In the genomic region with DNA sequence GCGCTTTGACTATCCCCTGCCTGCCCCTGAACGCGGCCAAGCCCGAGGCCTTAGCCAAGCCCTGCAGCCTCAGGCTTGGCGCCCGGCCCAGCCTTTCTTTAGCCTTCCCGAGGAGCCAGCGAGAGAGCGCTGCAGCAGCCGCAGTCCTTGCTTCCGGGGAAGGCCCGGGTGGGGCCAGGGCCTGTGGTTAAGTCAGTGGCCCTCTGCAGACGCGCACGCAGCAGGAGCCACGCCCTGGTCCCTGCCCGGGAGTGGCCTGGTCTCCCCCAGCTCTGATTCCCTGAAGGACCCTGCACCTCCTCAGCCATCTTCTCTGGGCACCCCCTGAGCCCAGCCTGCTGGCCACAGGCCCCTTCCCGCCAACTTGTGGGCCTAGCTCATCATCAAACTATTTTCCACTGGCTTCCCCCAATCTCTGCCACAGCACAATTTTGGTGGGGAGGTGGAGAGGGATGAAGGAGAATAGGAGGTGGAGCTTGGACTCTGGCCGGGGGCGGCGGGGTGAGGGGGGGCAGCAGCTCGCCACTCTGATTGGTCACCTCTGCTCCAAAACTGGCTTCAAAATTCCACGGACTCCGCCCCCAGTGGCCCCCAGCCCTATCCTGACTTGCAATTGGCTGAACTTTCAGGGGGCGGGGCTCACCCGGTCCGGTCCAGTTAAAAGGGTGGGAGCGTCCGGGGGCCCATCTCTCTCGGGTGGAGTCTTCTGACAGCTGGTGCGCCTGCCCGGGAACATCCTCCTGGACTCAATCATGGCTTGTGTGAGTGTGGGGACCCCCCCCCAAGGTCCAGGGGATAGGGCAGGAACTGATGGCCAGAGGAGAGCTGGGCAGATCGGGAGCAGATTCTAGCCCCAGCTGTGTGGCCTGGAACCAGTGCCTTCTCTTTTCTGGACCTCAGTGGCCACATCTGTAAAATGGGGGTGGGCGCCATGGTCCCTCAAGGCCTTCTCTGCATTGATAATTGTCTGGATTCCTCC, we compare ENCODE assay signal across 1 cellular context.
TF ChIP-seq lines count a peak whose summit lies in the region.

LGALS1 (plus strand) TSS at position 686 of the 979 bp plus-strand sequence; CDS start at position 753, 67 bp downstream.

TF ChIP-seq in HepG2, 621 proteins besides CTCF, POLR2A, EP300 and RAD21 (continued from another document and continues in another):
- TF ChIP-seq MLXIP (CRISPR knock-in tag; IDR thresholded peaks at IDR 0.05; ENCODE audit: borderline replicate concordance) (no peak), GFI1 (CRISPR knock-in tag; IDR thresholded peaks at IDR 0.05; ENCODE audit: borderline replicate concordance) (peak; percentile 54; the same call in 1 of the 2 replicates), SAP130 (CRISPR knock-in tag; IDR thresholded peaks at IDR 0.05; ENCODE audit: low read depth) (peak; percentile 47), MED1 (CRISPR knock-in tag; IDR thresholded peaks at IDR 0.05) (peak; percentile 49), LCORL (IDR thresholded peaks at IDR 0.05) (peak; percentile 94), LCORL (CRISPR knock-in tag; IDR thresholded peaks at IDR 0.05) (peak; percentile 50; the same call in 1 of the 2 replicates), ZNF468 (CRISPR knock-in tag; IDR thresholded peaks at IDR 0.05) (no peak), SP5 (CRISPR knock-in tag; IDR thresholded peaks at IDR 0.05; ENCODE audit: borderline replicate concordance, low read depth) (peak; percentile 63; the same call in 1 of the 2 replicates), ZNF331 (CRISPR knock-in tag; IDR thresholded peaks at IDR 0.05) (peak; percentile 14; the same call in 1 of the 2 replicates), ZBTB20 (CRISPR knock-in tag; IDR thresholded peaks at IDR 0.05; ENCODE audit: borderline replicate concordance, low read depth) (no peak), ETV5 (CRISPR knock-in tag; IDR thresholded peaks at IDR 0.05; ENCODE audit: borderline replicate concordance) (peak; percentile 88; the same call in 1 of the 2 replicates), SSRP1 (CRISPR knock-in tag; IDR thresholded peaks at IDR 0.05) (0 out of 2 replicates have a peak, but pooled peaks have one; percentile 35), ZNF274 (CRISPR knock-in tag; IDR thresholded peaks at IDR 0.05) (no peak), DRAP1 (CRISPR knock-in tag; IDR thresholded peaks at IDR 0.05) (peak; percentile 97), ELF1 (CRISPR knock-in tag; IDR thresholded peaks at IDR 0.05) (peak; percentile 70), ZFP91 (CRISPR knock-in tag; IDR thresholded peaks at IDR 0.05; ENCODE audit: borderline replicate concordance) (peak; percentile 53; the same call in 1 of the 2 replicates), CBFB (CRISPR knock-in tag; IDR thresholded peaks at IDR 0.05) (no peak), RXRA (CRISPR knock-in tag; IDR thresholded peaks at IDR 0.05) (peak; percentile 35; the same call in 1 of the 2 replicates), HMGXB3 (CRISPR knock-in tag; IDR thresholded peaks at IDR 0.05; ENCODE audit: borderline replicate concordance) (0 out of 2 replicates have a peak, but pooled peaks have one; percentile 36), NFATC3 (CRISPR knock-in tag; IDR thresholded peaks at IDR 0.05) (0 out of 2 replicates have a peak, but pooled peaks have one; percentile 67), KAT8 (CRISPR knock-in tag; IDR thresholded peaks at IDR 0.05) (peak; percentile 34; the same call in 1 of the 2 replicates), ZBED4 (CRISPR knock-in tag; IDR thresholded peaks at IDR 0.05; ENCODE audit: borderline replicate concordance) (peak; percentile 72; the same call in 1 of the 2 replicates), KMT2B (CRISPR knock-in tag; IDR thresholded peaks at IDR 0.05) (peak; percentile 37; the same call in 1 of the 2 replicates), IRX3 (CRISPR knock-in tag; IDR thresholded peaks at IDR 0.05; ENCODE audit: borderline replicate concordance, low read depth) (no peak)
- TF ChIP-seq, protein P1, sequence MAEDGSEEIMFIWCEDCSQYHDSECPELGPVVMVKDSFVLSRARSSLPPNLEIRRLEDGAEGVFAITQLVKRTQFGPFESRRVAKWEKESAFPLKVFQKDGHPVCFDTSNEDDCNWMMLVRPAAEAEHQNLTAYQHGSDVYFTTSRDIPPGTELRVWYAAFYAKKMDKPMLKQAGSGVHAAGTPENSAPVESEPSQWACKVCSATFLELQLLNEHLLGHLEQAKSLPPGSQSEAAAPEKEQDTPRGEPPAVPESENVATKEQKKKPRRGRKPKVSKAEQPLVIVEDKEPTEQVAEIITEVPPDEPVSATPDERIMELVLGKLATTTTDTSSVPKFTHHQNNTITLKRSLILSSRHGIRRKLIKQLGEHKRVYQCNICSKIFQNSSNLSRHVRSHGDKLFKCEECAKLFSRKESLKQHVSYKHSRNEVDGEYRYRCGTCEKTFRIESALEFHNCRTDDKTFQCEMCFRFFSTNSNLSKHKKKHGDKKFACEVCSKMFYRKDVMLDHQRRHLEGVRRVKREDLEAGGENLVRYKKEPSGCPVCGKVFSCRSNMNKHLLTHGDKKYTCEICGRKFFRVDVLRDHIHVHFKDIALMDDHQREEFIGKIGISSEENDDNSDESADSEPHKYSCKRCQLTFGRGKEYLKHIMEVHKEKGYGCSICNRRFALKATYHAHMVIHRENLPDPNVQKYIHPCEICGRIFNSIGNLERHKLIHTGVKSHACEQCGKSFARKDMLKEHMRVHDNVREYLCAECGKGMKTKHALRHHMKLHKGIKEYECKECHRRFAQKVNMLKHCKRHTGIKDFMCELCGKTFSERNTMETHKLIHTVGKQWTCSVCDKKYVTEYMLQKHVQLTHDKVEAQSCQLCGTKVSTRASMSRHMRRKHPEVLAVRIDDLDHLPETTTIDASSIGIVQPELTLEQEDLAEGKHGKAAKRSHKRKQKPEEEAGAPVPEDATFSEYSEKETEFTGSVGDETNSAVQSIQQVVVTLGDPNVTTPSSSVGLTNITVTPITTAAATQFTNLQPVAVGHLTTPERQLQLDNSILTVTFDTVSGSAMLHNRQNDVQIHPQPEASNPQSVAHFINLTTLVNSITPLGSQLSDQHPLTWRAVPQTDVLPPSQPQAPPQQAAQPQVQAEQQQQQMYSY (CRISPR knock-in tag; IDR thresholded peaks at IDR 0.05), result no peak
- TF ChIP-seq, protein P2, sequence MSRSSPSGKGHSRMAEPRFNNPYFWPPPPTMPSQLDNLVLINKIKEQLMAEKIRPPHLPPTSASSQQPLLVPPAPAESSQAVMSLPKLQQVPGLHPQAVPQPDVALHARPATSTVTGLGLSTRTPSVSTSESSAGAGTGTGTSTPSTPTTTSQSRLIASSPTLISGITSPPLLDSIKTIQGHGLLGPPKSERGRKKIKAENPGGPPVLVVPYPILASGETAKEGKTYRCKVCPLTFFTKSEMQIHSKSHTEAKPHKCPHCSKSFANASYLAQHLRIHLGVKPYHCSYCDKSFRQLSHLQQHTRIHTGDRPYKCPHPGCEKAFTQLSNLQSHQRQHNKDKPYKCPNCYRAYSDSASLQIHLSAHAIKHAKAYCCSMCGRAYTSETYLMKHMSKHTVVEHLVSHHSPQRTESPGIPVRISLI (CRISPR knock-in tag; IDR thresholded peaks at IDR 0.05; ENCODE audit: borderline replicate concordance), result 0 out of 2 replicates have a peak, but pooled peaks have one; percentile 34
- TF ChIP-seq, protein P3, sequence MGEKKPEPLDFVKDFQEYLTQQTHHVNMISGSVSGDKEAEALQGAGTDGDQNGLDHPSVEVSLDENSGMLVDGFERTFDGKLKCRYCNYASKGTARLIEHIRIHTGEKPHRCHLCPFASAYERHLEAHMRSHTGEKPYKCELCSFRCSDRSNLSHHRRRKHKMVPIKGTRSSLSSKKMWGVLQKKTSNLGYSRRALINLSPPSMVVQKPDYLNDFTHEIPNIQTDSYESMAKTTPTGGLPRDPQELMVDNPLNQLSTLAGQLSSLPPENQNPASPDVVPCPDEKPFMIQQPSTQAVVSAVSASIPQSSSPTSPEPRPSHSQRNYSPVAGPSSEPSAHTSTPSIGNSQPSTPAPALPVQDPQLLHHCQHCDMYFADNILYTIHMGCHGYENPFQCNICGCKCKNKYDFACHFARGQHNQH (CRISPR knock-in tag; IDR thresholded peaks at IDR 0.05), result 0 out of 2 replicates have a peak, but pooled peaks have one; percentile 13
